In genomic region chr4:141599853-141600252, GRCh38 we compare ENCODE assay signal across 20 cellular contexts.
"Had no signal": no experiment of that assay in that cellular context is flagged by ENCODE, and none has a peak within 500 bp of the region (broad histone marks: within the 10 kb centered on the region; RNA-seq: fewer than 3 reads in every experiment).

No MANE protein-coding gene starts in this region.

- H3K79me2 ChIP-seq: parathyroid adenoma had no signal

- H3K27me3 ChIP-seq: gastroesophageal sphincter, thyroid gland had no signal

- H3K4me3 ChIP-seq: gastroesophageal sphincter, mucosa of descending colon, thyroid gland had no signal

- ATAC-seq: activated T-cell treated with anti-CD3 and anti-CD28 coated beads, Interleukin-2, amount 50 U/mL, for 72 hours; gastroesophageal sphincter; mucosa of descending colon; right cardiac atrium had no signal

- H3K9ac ChIP-seq: parathyroid adenoma had no signal

- H3K27ac ChIP-seq: gastroesophageal sphincter, parathyroid adenoma, thyroid gland had no signal

- DNase-seq: activated CD4-positive, alpha-beta memory T cell treated with anti-CD3 and anti-CD28 coated beads for 36 hours; activated CD4-positive, alpha-beta T cell treated with anti-CD3 and anti-CD28 coated beads for 48 hours; activated CD4-positive, CD25-positive, alpha-beta regulatory T cell; activated effector memory CD4-positive, alpha-beta T cell treated with Interleukin-2 at 50 U/mL for 16 hours; activated naive CD4-positive, alpha-beta T cell treated with anti-CD3 and anti-CD28 coated beads, Interleukin-2, amount 10 ng/mL, durations not matched to agents 7 days and 5 days; activated T-cell treated with anti-CD3 and anti-CD28 coated beads, Interleukin-2, amount 50 U/mL, for 72 hours; cerebellar nuclear complex; effector CD4-positive, alpha-beta T cell; head of caudate nucleus; hypothalamus; mesenchymal stem cell; mucosa of descending colon; nephron progenitor cell; right cardiac atrium; stimulated activated CD4-positive, alpha-beta T cell treated with anti-CD3 and anti-CD28 coated beads, Interleukin-1b, Interleukin-23, amount 100 ng/mL, for 48 hours; substantia nigra; T-helper 1 cell; thyroid gland had no signal

- H3K9me3 ChIP-seq: gastroesophageal sphincter, mucosa of descending colon, thyroid gland had no signal

- H3K36me3 ChIP-seq: gastroesophageal sphincter, thyroid gland had no signal

- H2AFZ ChIP-seq: parathyroid adenoma had no signal

- H3K4me1 ChIP-seq: gastroesophageal sphincter, parathyroid adenoma, thyroid gland had no signal
